ENCODE assay signal across 8 cellular contexts in genomic region chr16:53131363-53132071, GRCh38.
DNase-seq lines count a peak whose midpoint lies in the region; ATAC-seq and TF ChIP-seq lines count a peak whose summit lies in the region.

No MANE protein-coding gene starts in this region.

- no peaks in the 10 kb centered on the region for H3K9me3 ChIP-seq in HUES6 (ENCODE audit: control insufficient read depth, insufficient read depth, low read depth, low read length)

- DNase-seq in A172 (ENCODE audit: low spot score) (peak; percentile 38), kidney epithelial cell (ENCODE audit: low read depth) (no peak)
- DNase-seq in activated CD4-positive, CD25-positive, alpha-beta regulatory T cell treated with anti-CD3 and anti-CD28 coated beads, Interleukin-2, amount 50 U/mL, for 72 hours: peak; percentile 72
- peak; percentile 52 for DNase-seq in central memory CD4-positive, alpha-beta T cell
- peak; percentile 6 to 42 for DNase-seq in stimulated activated CD4-positive, alpha-beta T cell treated with anti-CD3 and anti-CD28 coated beads, Interleukin-15, amount 100 ng/mL, for 1 hour (ENCODE audit: low read depth in 1 of 2, low spot score in 1 of 2)

- H3K36me3 ChIP-seq in HUES6 (ENCODE audit: control insufficient read depth, insufficient read depth, low read length) (no peaks in the 10 kb centered on the region), kidney epithelial cell (ENCODE audit: control insufficient read depth, insufficient read depth, low read length) (no peaks in the 10 kb centered on the region)

- H3K9ac ChIP-seq in HUES6 (ENCODE audit: low read length): peak overlapping the region; percentile 91

- H3K27me3 ChIP-seq in HUES6 (ENCODE audit: control insufficient read depth, insufficient read depth, low read length) (no peaks in the 10 kb centered on the region), kidney epithelial cell (ENCODE audit: control insufficient read depth, insufficient read depth, low read length) (no peaks in the 10 kb centered on the region)

- ATAC-seq in GM18517 (IDR thresholded peaks at IDR 0.05; ENCODE audit: unreplicated experiment): peak; percentile 28
- no peak for ATAC-seq in HG03135 (IDR thresholded peaks at IDR 0.05; ENCODE audit: unreplicated experiment)

- H3K4me3 ChIP-seq in HUES6 (ENCODE audit: low read depth, low read length): peak overlapping the region; percentile 89
- peak overlapping the region; percentile 78 for H3K4me3 ChIP-seq in kidney epithelial cell (ENCODE audit: low read depth, low read length)

- TF ChIP-seq CTCF in kidney epithelial cell (IDR thresholded peaks at IDR 0.05; ENCODE audit: insufficient read depth, low read length, poor library complexity, severe bottlenecking): no peak

- H3K4me1 ChIP-seq in HUES6 (ENCODE audit: control insufficient read depth, insufficient read depth, low read length): peaks cover 19% of the 10 kb centered on the region

- H3K27ac ChIP-seq in HUES6 (ENCODE audit: low read depth, low read length): no peak overlapping the region; the same call in 1 of the 2 replicates
